ENCODE assay signal across 15 cellular contexts in genomic region chr3:52028572-52028971, GRCh38. TPM values are rescaled to one million over a fixed set of nuclear protein-coding genes. Genes with fewer than 3 reads are reported as not detected.
A peak's percentile ranks its signal among the peaks of the same experiment; 100 is the strongest.
DNase-seq lines count a peak whose midpoint lies in the region; FAIRE-seq and TF ChIP-seq lines count a peak whose summit lies in the region.
"Had no signal": no experiment of that assay in that cellular context is flagged by ENCODE, and none has a peak within 500 bp of the region (broad histone marks: within the 10 kb centered on the region; RNA-seq: fewer than 3 reads in every experiment).

No MANE protein-coding gene starts in this region.

- no peaks in the 10 kb centered on the region for H3K36me3 ChIP-seq in bronchial epithelial cell (ENCODE audit: control insufficient read depth, insufficient read depth, low read length)
- no peaks in the 10 kb centered on the region for H3K36me3 ChIP-seq in right atrium auricular region
- H3K36me3 ChIP-seq in testis (ENCODE audit: low read depth, missing control alignments) = no peaks in the 10 kb centered on the region
- H3K36me3 ChIP-seq in endodermal cell (ENCODE audit: control insufficient read depth, insufficient read depth, low read length) = no peaks in the 10 kb centered on the region

- no peak overlapping the region for H3K27ac Mint-ChIP-seq in endodermal cell
- H3K27ac Mint-ChIP-seq: activated naive CD4-positive, alpha-beta T cell treated with anti-CD3 and anti-CD28 coated beads, Interleukin-2, amount 50 U/mL, for 72 hours; naive B cell had no signal

- no peaks in the 10 kb centered on the region for H3K9me3 ChIP-seq in right atrium auricular region
- H3K9me3 ChIP-seq in testis = no peaks in the 10 kb centered on the region
- H3K9me3 ChIP-seq in endodermal cell (ENCODE audit: control insufficient read depth, low read length) = no peaks in the 10 kb centered on the region
- H3K9me3 ChIP-seq: A549 had no signal

- H3K9me3 Mint-ChIP-seq in endodermal cell = no peaks in the 10 kb centered on the region
- H3K9me3 Mint-ChIP-seq: activated naive CD4-positive, alpha-beta T cell treated with anti-CD3 and anti-CD28 coated beads, Interleukin-2, amount 50 U/mL, for 72 hours; naive B cell had no signal

- TF ChIP-seq CTCF in bronchial epithelial cell (IDR thresholded peaks at IDR 0.05; ENCODE audit: insufficient read depth, low read length, severe bottlenecking) (no peak), right atrium auricular region (IDR thresholded peaks at IDR 0.05) (no peak), testis (IDR thresholded peaks at IDR 0.05) (no peak), endodermal cell (conservative IDR thresholded peaks at IDR 0.05) (no peak)

- peak overlapping the region; percentile 79 to 96 for H3K27ac ChIP-seq in right atrium auricular region
- no peak overlapping the region for H3K27ac ChIP-seq in testis
- H3K27ac ChIP-seq in endodermal cell (ENCODE audit: low read depth, low read length) = no peak overlapping the region
- H3K27ac ChIP-seq: A549, VCaP had no signal

- peaks cover 0 to 61% of the 10 kb centered on the region in 2 donors for H3K4me1 ChIP-seq in right atrium auricular region
- H3K4me1 ChIP-seq in testis = peaks cover 21% of the 10 kb centered on the region
- H3K4me1 ChIP-seq in endodermal cell (ENCODE audit: control insufficient read depth, insufficient read depth, low read length) = no peaks in the 10 kb centered on the region
- H3K4me1 ChIP-seq: A549 had no signal

- no peak for FAIRE-seq in bronchial epithelial cell (lab: Jason Lieb, UNC)
- FAIRE-seq: A549, small intestine had no signal

- intact Hi-C loops in testis (cut with DNase I; ENCODE audit: low total_unique reads) = no loop called here

- H3K4me3 Mint-ChIP-seq in endodermal cell = no peak overlapping the region
- H3K4me3 Mint-ChIP-seq: naive B cell had no signal

- WGBS in testis, 2 donors = 67% methylated on average over 12 of the region's 12 CpGs; no CpG with 5 or more reads in 1 of the 2 donors
- 92 to 98% methylated on average over 6 to 11 of the region's 12 CpGs for WGBS in endodermal cell (ENCODE audit: insufficient coverage in 1 of 2, insufficient read length in 1 of 2), 2 experiments

- no peaks in the 10 kb centered on the region for H3K27me3 Mint-ChIP-seq in endodermal cell (ENCODE audit: insufficient read depth)

- H3K4me3 ChIP-seq in bronchial epithelial cell (ENCODE audit: low read depth, low read length) (no peak overlapping the region), right atrium auricular region (no peak overlapping the region), testis (no peak overlapping the region), endodermal cell (ENCODE audit: low read length) (no peak overlapping the region)
- H3K4me3 ChIP-seq: A549 had no signal

- H3K36me3 Mint-ChIP-seq in endodermal cell (ENCODE audit: low read depth) = no peaks in the 10 kb centered on the region
- H3K36me3 Mint-ChIP-seq: activated naive CD4-positive, alpha-beta T cell treated with anti-CD3 and anti-CD28 coated beads, Interleukin-2, amount 50 U/mL, for 72 hours; naive B cell had no signal

- H3K4me1 Mint-ChIP-seq in endodermal cell = no peaks in the 10 kb centered on the region

- peak; percentile 15 to 41 for DNase-seq in SHP77 (lab: John Stamatoyannopoulos, UW)
- DNase-seq in SHP77 treated with DMSO at 0.1 percent for 48 hours (lab: John Stamatoyannopoulos, UW) = no peak
- DNase-seq in bronchial epithelial cell (ENCODE audit: low read depth) = peak; percentile 72
- DNase-seq in right atrium auricular region (ENCODE audit: low spot score) = no peak
- DNase-seq in testis = peak; percentile 80
- no peak for DNase-seq in stimulated activated naive CD4-positive, alpha-beta T cell treated with Interleukin-2 at 50 U/mL for 16 hours (lab: John Stamatoyannopoulos, UW)
- DNase-seq in endodermal cell = no peak
- no peak for DNase-seq in activated effector memory CD4-positive, alpha-beta T cell treated with anti-CD3 and anti-CD28 coated beads, Interleukin-2, amount 50 U/mL, for 16 hours
- DNase-seq: islet precursor cell, naive B cell, NCI-H1048, small intestine had no signal

- no peak for TF ChIP-seq POLR2A in testis (IDR thresholded peaks at IDR 0.05)

- H3K27me3 ChIP-seq in bronchial epithelial cell (ENCODE audit: control insufficient read depth, insufficient read depth, low read length) (no peaks in the 10 kb centered on the region), right atrium auricular region (no peaks in the 10 kb centered on the region), testis (no peaks in the 10 kb centered on the region), endodermal cell (ENCODE audit: control insufficient read depth, insufficient read depth, low read length, poor library complexity, severe bottlenecking) (no peaks in the 10 kb centered on the region)

- no peak overlapping the region for H3K9ac ChIP-seq in endodermal cell (ENCODE audit: extremely low read depth, low read length, poor library complexity, severe bottlenecking)

RNA-seq across cellular contexts. Expression of gene DUSP7, which starts 27.8 kb away (rescaled TPM):
- total RNA-seq in bronchial epithelial cell = 38.2 and 42.4 TPM in 2 replicates
- 10 to 100 TPM; 17.7 to 33.7 TPM for total RNA-seq in right atrium auricular region
- total RNA-seq in testis = 10 to 100 TPM; 40.6 to 48.8 TPM
- 25.1 TPM for polyA plus RNA-seq in testis (ENCODE audit: insufficient read depth, low read depth, low replicate concordance)
- total RNA-seq in endodermal cell = 10 to 100 TPM; 14.2 to 16.7 TPM
- 11.4 TPM for polyA plus RNA-seq in endodermal cell (2013, experiment 1 of 2)
- 9.9 TPM for polyA plus RNA-seq in endodermal cell (2013, experiment 2 of 2)

RNA-seq across cellular contexts. Expression of gene RPL29, which starts 32.9 kb away (rescaled TPM):
- 1,196 and 1,940 TPM in 2 replicates for total RNA-seq in bronchial epithelial cell
- total RNA-seq in right atrium auricular region = 1,000 to 10,000 TPM in 1 of 2 donors, 100 to 1,000 TPM in 1; 658 to 1,017 TPM
- 100 to 1,000 TPM; 491 to 999 TPM for total RNA-seq in testis
- polyA plus RNA-seq in testis (ENCODE audit: insufficient read depth, low read depth, low replicate concordance) = 965 TPM
- 1,000 to 10,000 TPM; 1,325 to 1,600 TPM for total RNA-seq in endodermal cell
- 1,775 TPM for polyA plus RNA-seq in endodermal cell (2013, experiment 1 of 2)
- polyA plus RNA-seq in endodermal cell (2013, experiment 2 of 2) = 1,656 TPM

RNA-seq across cellular contexts. Expression of gene ACY1, which starts 45.2 kb away (rescaled TPM):
- total RNA-seq in bronchial epithelial cell = 69.2 and 81.3 TPM in 2 replicates
- 10 to 100 TPM; 26.0 to 29.8 TPM for total RNA-seq in right atrium auricular region
- total RNA-seq in testis = 10 to 100 TPM; 16.0 to 17.1 TPM
- 26.7 TPM for polyA plus RNA-seq in testis (ENCODE audit: insufficient read depth, low read depth, low replicate concordance)
- 10 to 100 TPM; 58.2 to 69.4 TPM for total RNA-seq in endodermal cell
- polyA plus RNA-seq in endodermal cell (2013, experiment 1 of 2) = 26.0 TPM
- polyA plus RNA-seq in endodermal cell (2013, experiment 2 of 2) = 22.8 TPM

RNA-seq across cellular contexts. Expression of gene ABHD14A, which starts 53.7 kb away (rescaled TPM):
- total RNA-seq in bronchial epithelial cell (0.79 and 2.3 TPM in 2 replicates), right atrium auricular region (10 to 100 TPM; 21.0 to 31.3 TPM), testis (10 to 100 TPM; 38.9 to 51.6 TPM), endodermal cell (10 to 100 TPM in 1 of 2 donors, 1 to 10 TPM in 1; 9.6 to 10.1 TPM)
- polyA plus RNA-seq in testis (ENCODE audit: insufficient read depth, low read depth, low replicate concordance) = 27.7 TPM
- polyA plus RNA-seq in endodermal cell (2013, experiment 1 of 2) = 14.9 TPM
- 15.1 TPM for polyA plus RNA-seq in endodermal cell (2013, experiment 2 of 2)

RNA-seq across cellular contexts. Expression of gene ABHD14B, which starts 54.7 kb away (rescaled TPM):
- total RNA-seq in bronchial epithelial cell = 17.7 and 18.4 TPM in 2 replicates
- 10 to 100 TPM; 15.6 to 20.9 TPM for total RNA-seq in right atrium auricular region
- total RNA-seq in testis = 10 to 100 TPM; 26.7 to 27.1 TPM
- 26.0 TPM for polyA plus RNA-seq in testis (ENCODE audit: insufficient read depth, low read depth, low replicate concordance)
- 10 to 100 TPM; 11.4 to 12.9 TPM for total RNA-seq in endodermal cell
- 10.4 TPM for polyA plus RNA-seq in endodermal cell (2013, experiment 1 of 2)
- 8.6 TPM for polyA plus RNA-seq in endodermal cell (2013, experiment 2 of 2)

Comparison
In these comparisons a context has a peak if more than half of its experiments do, and no peak if none do; other contexts are left out.
1. DNase-seq: peak in SHP77 (2 of 2), bronchial epithelial cell (single experiment) and testis (single experiment); none in SHP77 treated with DMSO at 0.1 percent for 48 hours (single experiment), right atrium auricular region (single experiment), stimulated activated naive CD4-positive, alpha-beta T cell treated with Interleukin-2 at 50 U/mL for 16 hours (single experiment), endodermal cell (single experiment) and activated effector memory CD4-positive, alpha-beta T cell treated with anti-CD3 and anti-CD28 coated beads, Interleukin-2, amount 50 U/mL, for 16 hours (single experiment).
2. H3K27ac ChIP-seq: peak in right atrium auricular region (2 of 2); none in testis (0 of 2) and endodermal cell (single experiment).